ENCODE assay signal across 15 cellular contexts in genomic region chr6:41789390-41789724, GRCh38. TPM values are rescaled to one million over a fixed set of nuclear protein-coding genes. Genes with fewer than 3 reads are reported as not detected.
DNase-seq lines count a peak whose midpoint lies in the region; ATAC-seq and TF ChIP-seq lines count a peak whose summit lies in the region.
"Had no signal": no experiment of that assay in that cellular context is flagged by ENCODE, and none has a peak within 500 bp of the region (broad histone marks: within the 10 kb centered on the region; RNA-seq: fewer than 3 reads in every experiment).

No MANE protein-coding gene starts in this region.

- peak overlapping the region; percentile 48 for H3K27ac Mint-ChIP-seq in activated CD4-positive, alpha-beta T cell treated with anti-CD3 and anti-CD28 coated beads, Interleukin-2, amount 10 ng/mL, durations not matched to agents 7 days and 5 days
- peak overlapping the region in 2 of 3 donors; percentile 78 to 87 for H3K27ac Mint-ChIP-seq in IgD-negative memory B cell
- H3K27ac Mint-ChIP-seq in activated naive CD8-positive, alpha-beta T cell: peak overlapping the region; percentile 77
- H3K27ac Mint-ChIP-seq in nephron: peak overlapping the region; percentile 25 to 76 (median 68)

- peaks cover 31% of the 10 kb centered on the region for H3K36me3 Mint-ChIP-seq in activated CD4-positive, alpha-beta T cell treated with anti-CD3 and anti-CD28 coated beads, Interleukin-2, amount 10 ng/mL, durations not matched to agents 7 days and 5 days (ENCODE audit: low read depth)
- H3K36me3 Mint-ChIP-seq in IgD-negative memory B cell (no peaks in the 10 kb centered on the region), nephron (ENCODE audit: low read depth) (peaks cover 27% of the 10 kb centered on the region)
- peaks cover 6% of the 10 kb centered on the region for H3K36me3 Mint-ChIP-seq in activated naive CD8-positive, alpha-beta T cell

- H3K27me3 Mint-ChIP-seq in activated CD4-positive, alpha-beta T cell treated with anti-CD3 and anti-CD28 coated beads, Interleukin-2, amount 10 ng/mL, durations not matched to agents 7 days and 5 days: peaks cover 1% of the 10 kb centered on the region
- H3K27me3 Mint-ChIP-seq in IgD-negative memory B cell (no peaks in the 10 kb centered on the region), nephron (ENCODE audit: low read depth) (no peaks in the 10 kb centered on the region)
- no peaks in the 10 kb centered on the region for H3K27me3 Mint-ChIP-seq in activated naive CD8-positive, alpha-beta T cell

- no peak for DNase-seq in activated CD4-positive, alpha-beta T cell treated with anti-CD3 and anti-CD28 coated beads, Interleukin-2, amount 10 ng/mL, durations not matched to agents 7 days and 5 days
- DNase-seq in activated CD4-positive, alpha-beta T cell treated with anti-CD3 and anti-CD28 coated beads for 48 hours: no peak
- DNase-seq in tibial nerve (ENCODE audit: low spot score in 2 of 2): no peak
- DNase-seq in NCI-H187 treated with DMSO at 0.1 percent for 48 hours (lab: John Stamatoyannopoulos, UW): no peak
- DNase-seq: dorsolateral prefrontal cortex, NCI-H2171, OCI-M1 had no signal

- TF ChIP-seq CTCF in nephron (IDR thresholded peaks at IDR 0.05; ENCODE audit: unreplicated experiment in 3 of 3): no peak
- TF ChIP-seq CTCF in tibial nerve (IDR thresholded peaks at IDR 0.05): no peak

- H3K4me3 ChIP-seq in tibial nerve: no peak overlapping the region
- H3K4me3 ChIP-seq: prostate gland had no signal

- peaks cover 4 to 32% (median 19%) of the 10 kb centered on the region in 4 donors for H3K4me1 ChIP-seq in tibial nerve

- H3K9me3 ChIP-seq in tibial nerve: no peaks in the 10 kb centered on the region
- H3K9me3 ChIP-seq: prostate gland had no signal

- no peak for TF ChIP-seq POLR2A in tibial nerve (IDR thresholded peaks at IDR 0.05)

- H3K4me1 Mint-ChIP-seq in activated CD4-positive, alpha-beta T cell treated with anti-CD3 and anti-CD28 coated beads, Interleukin-2, amount 10 ng/mL, durations not matched to agents 7 days and 5 days: peaks cover 10% of the 10 kb centered on the region
- peaks cover 12 to 20% (median 18%) of the 10 kb centered on the region in 3 donors for H3K4me1 Mint-ChIP-seq in IgD-negative memory B cell
- peaks cover 20% of the 10 kb centered on the region for H3K4me1 Mint-ChIP-seq in activated naive CD8-positive, alpha-beta T cell (ENCODE audit: low read depth)
- H3K4me1 Mint-ChIP-seq in nephron: peaks cover 18% of the 10 kb centered on the region

- H3K9me3 Mint-ChIP-seq in activated CD4-positive, alpha-beta T cell treated with anti-CD3 and anti-CD28 coated beads, Interleukin-2, amount 10 ng/mL, durations not matched to agents 7 days and 5 days: no peaks in the 10 kb centered on the region
- H3K9me3 Mint-ChIP-seq in IgD-negative memory B cell (no peaks in the 10 kb centered on the region), nephron (no peaks in the 10 kb centered on the region)
- no peaks in the 10 kb centered on the region for H3K9me3 Mint-ChIP-seq in activated naive CD8-positive, alpha-beta T cell (ENCODE audit: low read depth)

- POLR2A ChIA-PET in activated CD4-positive, alpha-beta T cell treated with anti-CD3 and anti-CD28 coated beads, Interleukin-2, amount 10 ng/mL, durations not matched to agents 7 days and 5 days (lab: Charles Lee): no interaction called here

- peak overlapping the region; percentile 97 for H3K4me3 Mint-ChIP-seq in activated CD4-positive, alpha-beta T cell treated with anti-CD3 and anti-CD28 coated beads, Interleukin-2, amount 10 ng/mL, durations not matched to agents 7 days and 5 days
- H3K4me3 Mint-ChIP-seq in IgD-negative memory B cell: peak overlapping the region; percentile 72 to 90 (median 80)
- H3K4me3 Mint-ChIP-seq in activated naive CD8-positive, alpha-beta T cell: peak overlapping the region; percentile 98
- H3K4me3 Mint-ChIP-seq in nephron: peak overlapping the region; percentile 92 to 99 (median 93)

- no peak for ATAC-seq in GM21825 (IDR thresholded peaks at IDR 0.05; ENCODE audit: unreplicated experiment)

- H3K36me3 ChIP-seq in tibial nerve: peaks cover 0 to 54% (median 0%) of the 10 kb centered on the region in 3 donors

- WGBS in tibial nerve, 2 donors: 84 to 86% methylated on average over 3 of the region's 3 CpGs

- CTCF ChIA-PET in activated CD4-positive, alpha-beta T cell treated with anti-CD3 and anti-CD28 coated beads, Interleukin-2, amount 10 ng/mL, durations not matched to agents 7 days and 5 days (lab: Charles Lee): interaction anchor here (4.5 to 7.7 kb wide), 2 partner anchors 133 to 258 kb away, joined by 34 to 192 read pairs; partner anchors contain the start of genes BYSL, MED20 and TAF8

- TF ChIP-seq EP300 in tibial nerve (IDR thresholded peaks at IDR 0.05): no peak

- no peaks in the 10 kb centered on the region for H3K27me3 ChIP-seq in tibial nerve
- H3K27me3 ChIP-seq: dorsolateral prefrontal cortex had no signal

- no peak overlapping the region for H3K27ac ChIP-seq in tibial nerve
- H3K27ac ChIP-seq: dorsolateral prefrontal cortex, prostate gland had no signal

RNA-seq across cellular contexts. Expression of gene TOMM6, which starts 1.9 kb away (rescaled TPM):
- total RNA-seq in activated CD4-positive, alpha-beta T cell treated with anti-CD3 and anti-CD28 coated beads, Interleukin-2, amount 10 ng/mL, durations not matched to agents 7 days and 5 days: 100 to 1,000 TPM; 167 to 202 TPM
- 387 TPM for polyA plus RNA-seq in IgD-negative memory B cell
- 100 to 1,000 TPM in 2 of 4 donors, 10 to 100 TPM in 2; 76.1 to 121 (median 99.8) TPM for total RNA-seq in tibial nerve

RNA-seq across cellular contexts. Expression of gene PRICKLE4, which starts 8.8 kb away (rescaled TPM):
- total RNA-seq in activated CD4-positive, alpha-beta T cell treated with anti-CD3 and anti-CD28 coated beads, Interleukin-2, amount 10 ng/mL, durations not matched to agents 7 days and 5 days: not detected
- polyA plus RNA-seq in IgD-negative memory B cell: not detected
- 10 to 100 TPM; 15.5 to 38.4 (median 23.0) TPM for total RNA-seq in tibial nerve
- total RNA-seq: activated CD8-positive, alpha-beta memory T cell treated with anti-CD3 and anti-CD28 coated beads for 36 hours; T-helper 2 cell treated with Interferon-gamma antibody and Interleukin-4, amounts not matched to agents 100 ng/mL and 5 ng/mL, for 36 hours had no signal

RNA-seq across cellular contexts. Expression of gene FRS3, which starts 9.7 kb away (rescaled TPM):
- total RNA-seq in activated CD4-positive, alpha-beta T cell treated with anti-CD3 and anti-CD28 coated beads, Interleukin-2, amount 10 ng/mL, durations not matched to agents 7 days and 5 days: 1 to 10 TPM; 4.6 TPM
- polyA plus RNA-seq in IgD-negative memory B cell: 2.9 TPM
- total RNA-seq in tibial nerve: 10 to 100 TPM in 2 of 4 donors, 1 to 10 TPM in 2; 4.4 to 11.4 (median 7.5) TPM

RNA-seq across cellular contexts. Expression of gene PGC, which starts 42.2 kb away (rescaled TPM):
- not detected for total RNA-seq in activated CD4-positive, alpha-beta T cell treated with anti-CD3 and anti-CD28 coated beads, Interleukin-2, amount 10 ng/mL, durations not matched to agents 7 days and 5 days
- not detected for polyA plus RNA-seq in IgD-negative memory B cell
- total RNA-seq in tibial nerve: not detected
- total RNA-seq: activated CD8-positive, alpha-beta memory T cell treated with anti-CD3 and anti-CD28 coated beads for 36 hours; mesenteric fat pad; T-helper 2 cell treated with Interferon-gamma antibody and Interleukin-4, amounts not matched to agents 100 ng/mL and 5 ng/mL, for 36 hours had no signal

RNA-seq across cellular contexts. Expression of gene TFEB, which starts 53.9 kb away (rescaled TPM):
- total RNA-seq in activated CD4-positive, alpha-beta T cell treated with anti-CD3 and anti-CD28 coated beads, Interleukin-2, amount 10 ng/mL, durations not matched to agents 7 days and 5 days: 10 to 100 TPM in 1 of 2 experiments, 1 to 10 TPM in 1; 9.7 to 12.5 TPM
- 196 TPM for polyA plus RNA-seq in IgD-negative memory B cell
- 10 to 100 TPM; 19.2 to 28.8 (median 20.6) TPM for total RNA-seq in tibial nerve

Comparison
In these comparisons a context has a peak if more than half of its experiments do, and no peak if none do; other contexts are left out.
1. RNA of gene PRICKLE4, which starts 8.8 kb away (total RNA-seq): 15.5 to 38.4 TPM in tibial nerve; not detected in activated CD4-positive, alpha-beta T cell treated with anti-CD3 and anti-CD28 coated beads, Interleukin-2, amount 10 ng/mL, durations not matched to agents 7 days and 5 days; every median in the first group is over 10 times any median in the second.
2. Peak in every context shown above with its lines, with median percentiles within 50 percentile points of each other: H3K27ac Mint-ChIP-seq and H3K4me3 Mint-ChIP-seq.